16 cellular contexts compared by ENCODE assay signal in the genomic region with DNA sequence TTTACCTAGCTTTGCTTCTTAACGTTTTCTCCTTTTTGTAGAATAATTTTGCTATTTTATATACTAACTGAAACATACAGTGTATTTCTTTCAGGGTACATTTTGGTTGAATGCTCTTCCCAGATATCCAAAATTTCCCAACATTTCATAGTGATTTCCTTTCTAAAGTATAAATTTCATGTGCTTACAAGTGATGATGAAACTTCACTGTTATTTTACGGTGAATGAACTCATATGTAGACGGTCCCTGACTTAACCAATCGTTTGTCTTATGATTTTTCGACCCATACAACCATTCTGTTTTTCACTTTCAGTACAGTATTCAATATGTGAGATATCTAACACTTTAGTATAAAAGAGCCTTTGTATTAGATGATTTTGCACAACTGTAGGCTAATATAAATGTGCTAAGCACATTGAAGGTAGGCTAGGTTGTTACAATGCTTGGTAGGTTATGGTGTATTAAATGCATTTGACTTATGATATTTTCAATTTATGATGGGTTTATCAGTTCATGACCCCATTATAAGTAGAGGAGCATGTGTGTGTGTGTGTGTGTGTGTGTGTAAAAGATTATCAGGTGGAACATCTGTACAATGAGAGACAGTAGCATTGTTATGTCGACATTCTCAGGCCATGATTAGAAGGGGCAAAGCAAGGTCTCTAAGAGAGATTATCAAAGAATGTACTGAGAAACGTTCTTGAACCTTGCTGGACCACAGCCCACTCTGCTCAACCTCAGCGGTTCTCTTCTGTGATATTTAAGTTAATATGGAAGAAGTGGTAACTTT.
"Had no signal": no experiment of that assay in that cellular context is flagged by ENCODE, and none has a peak within 500 bp of the region (broad histone marks: within the 10 kb centered on the region; RNA-seq: fewer than 3 reads in every experiment).

No MANE protein-coding gene starts in this region.

- H3K27me3 Mint-ChIP-seq: naive B cell had no signal

- DNase-seq: activated CD4-positive, alpha-beta T cell treated with anti-CD3 and anti-CD28 coated beads, Interleukin-2, amount 50 U/mL, for 1 hour; activated CD4-positive, CD25-positive, alpha-beta regulatory T cell; activated CD8-positive, alpha-beta memory T cell treated with anti-CD3 and anti-CD28 coated beads for 24 hours; activated naive CD4-positive, alpha-beta T cell treated with anti-CD3 and anti-CD28 coated beads, Interleukin-2, amount 50 U/mL, for 16 hours; amygdala; body of pancreas; caudate nucleus; esophagus squamous epithelium; head of caudate nucleus; immature natural killer cell; left cardiac atrium; lower lobe of right lung; naive B cell; pancreas; sigmoid colon; stimulated activated CD4-positive, alpha-beta T cell treated with anti-CD3 and anti-CD28 coated beads, Interleukin-2, amount 100 ng/mL, for 24 hours had no signal
